ENCODE assay signal across 1 cellular context in genomic region chr2:29130295-29130694, GRCh38.
TF ChIP-seq lines count a peak whose summit lies in the region.

No MANE protein-coding gene starts in this region.

TF ChIP-seq in GM12878, 131 proteins besides CTCF, POLR2A, EP300 and RAD21:
- no peak for TF ChIP-seq SUZ12 (IDR thresholded peaks at IDR 0.05; ENCODE audit: unreplicated experiment)
- TF ChIP-seq ZBTB4 (CRISPR knock-in tag; IDR thresholded peaks at IDR 0.05) = no peak
- TF ChIP-seq TCF3 (IDR thresholded peaks at IDR 0.05; ENCODE audit: borderline replicate concordance, insufficient read depth, low read depth, low read length) = no peak
- TF ChIP-seq TBL1XR1 (IDR thresholded peaks at IDR 0.05; ENCODE audit: low read depth, low read length) = no peak
- TF ChIP-seq BHLHE40 (IDR thresholded peaks at IDR 0.05; ENCODE audit: borderline replicate concordance in 1 of 2, low read depth in 2 of 2, low read length in 1 of 2) = no peak
- TF ChIP-seq CEBPB (IDR thresholded peaks at IDR 0.05; ENCODE audit: borderline replicate concordance in 1 of 2, low read depth in 2 of 2, low read length in 2 of 2) = no peak
- no peak for TF ChIP-seq STAT3 (IDR thresholded peaks at IDR 0.05; ENCODE audit: low read depth, low read length)
- no peak for TF ChIP-seq IKZF1 (conservative IDR thresholded peaks at IDR 0.05)
- TF ChIP-seq IRF4 (IDR thresholded peaks at IDR 0.05; ENCODE audit: low read depth, low read length) = 0 out of 2 replicates have a peak, but pooled peaks have one; percentile 36
- no peak for TF ChIP-seq MLLT1 (IDR thresholded peaks at IDR 0.05)
- no peak for TF ChIP-seq POLR2AphosphoS2 (IDR thresholded peaks at IDR 0.05; ENCODE audit: low read depth, low read length)
- no peak for TF ChIP-seq ZNF207 (IDR thresholded peaks at IDR 0.05; ENCODE audit: borderline replicate concordance)
- TF ChIP-seq ZSCAN29 (IDR thresholded peaks at IDR 0.05) = no peak
- TF ChIP-seq RFX5 (IDR thresholded peaks at IDR 0.05; ENCODE audit: low read depth, low read length) = no peak
- TF ChIP-seq NFIC (IDR thresholded peaks at IDR 0.05; ENCODE audit: low read depth, low read length) = peak; percentile 30; the same call in 1 of the 2 replicates
- no peak for TF ChIP-seq LARP7 (IDR thresholded peaks at IDR 0.05)
- no peak for TF ChIP-seq ASH2L (IDR thresholded peaks at IDR 0.05; ENCODE audit: borderline replicate concordance, low read depth)
- peak; percentile 100 for TF ChIP-seq BACH1 (IDR thresholded peaks at IDR 0.05; ENCODE audit: borderline replicate concordance)
- peak; percentile 44; the same call in 1 of the 2 replicates for TF ChIP-seq RUNX3 (IDR thresholded peaks at IDR 0.05; ENCODE audit: low read length)
- TF ChIP-seq KDM1A (IDR thresholded peaks at IDR 0.05; ENCODE audit: borderline replicate concordance) = no peak
- TF ChIP-seq RELA (IDR thresholded peaks at IDR 0.05; ENCODE audit: borderline replicate concordance, partially characterized antibody) = no peak
- no peak for TF ChIP-seq GABPA (IDR thresholded peaks at IDR 0.05; ENCODE audit: low read depth)
- TF ChIP-seq JUNB (IDR thresholded peaks at IDR 0.05) = peak; percentile 37
- no peak for TF ChIP-seq FOXK2 (IDR thresholded peaks at IDR 0.05)
- TF ChIP-seq, protein P1, sequence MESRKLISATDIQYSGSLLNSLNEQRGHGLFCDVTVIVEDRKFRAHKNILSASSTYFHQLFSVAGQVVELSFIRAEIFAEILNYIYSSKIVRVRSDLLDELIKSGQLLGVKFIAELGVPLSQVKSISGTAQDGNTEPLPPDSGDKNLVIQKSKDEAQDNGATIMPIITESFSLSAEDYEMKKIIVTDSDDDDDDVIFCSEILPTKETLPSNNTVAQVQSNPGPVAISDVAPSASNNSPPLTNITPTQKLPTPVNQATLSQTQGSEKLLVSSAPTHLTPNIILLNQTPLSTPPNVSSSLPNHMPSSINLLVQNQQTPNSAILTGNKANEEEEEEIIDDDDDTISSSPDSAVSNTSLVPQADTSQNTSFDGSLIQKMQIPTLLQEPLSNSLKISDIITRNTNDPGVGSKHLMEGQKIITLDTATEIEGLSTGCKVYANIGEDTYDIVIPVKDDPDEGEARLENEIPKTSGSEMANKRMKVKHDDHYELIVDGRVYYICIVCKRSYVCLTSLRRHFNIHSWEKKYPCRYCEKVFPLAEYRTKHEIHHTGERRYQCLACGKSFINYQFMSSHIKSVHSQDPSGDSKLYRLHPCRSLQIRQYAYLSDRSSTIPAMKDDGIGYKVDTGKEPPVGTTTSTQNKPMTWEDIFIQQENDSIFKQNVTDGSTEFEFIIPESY (IDR thresholded peaks at IDR 0.05) = no peak
- TF ChIP-seq MYB (IDR thresholded peaks at IDR 0.05; ENCODE audit: borderline replicate concordance, low read depth, low read length) = no peak
- TF ChIP-seq EED (IDR thresholded peaks at IDR 0.05; ENCODE audit: low read depth) = no peak
- TF ChIP-seq ZNF592 (IDR thresholded peaks at IDR 0.05) = no peak
- TF ChIP-seq ZNF217 (IDR thresholded peaks at IDR 0.05) = no peak
- TF ChIP-seq RCOR1 (conservative IDR thresholded peaks at IDR 0.05; ENCODE audit: low read depth, low read length) = no peak
- TF ChIP-seq NR2C2 (IDR thresholded peaks at IDR 0.05; ENCODE audit: borderline replicate concordance, control insufficient read depth, insufficient read length, low read depth) = no peak
- TF ChIP-seq ZZZ3 (IDR thresholded peaks at IDR 0.05; ENCODE audit: control insufficient read depth, insufficient read length, low read depth) = no peak
- TF ChIP-seq WRNIP1 (IDR thresholded peaks at IDR 0.05; ENCODE audit: borderline replicate concordance, low read depth, low read length) = no peak
- TF ChIP-seq CHD2 (IDR thresholded peaks at IDR 0.05; ENCODE audit: borderline replicate concordance, low read depth, low read length) = no peak
- TF ChIP-seq ATF2 (IDR thresholded peaks at IDR 0.05; ENCODE audit: low read length) = no peak
- TF ChIP-seq BCL3 (IDR thresholded peaks at IDR 0.05; ENCODE audit: borderline replicate concordance, insufficient read depth, low read depth, low read length, poor library complexity, severe bottlenecking) = peak; percentile 34
- TF ChIP-seq E4F1 (IDR thresholded peaks at IDR 0.05; ENCODE audit: borderline replicate concordance, partially characterized antibody) = no peak
- no peak for TF ChIP-seq PML (IDR thresholded peaks at IDR 0.05; ENCODE audit: low read length)
- TF ChIP-seq DPF2 (IDR thresholded peaks at IDR 0.05) = no peak
